In the genomic region with DNA sequence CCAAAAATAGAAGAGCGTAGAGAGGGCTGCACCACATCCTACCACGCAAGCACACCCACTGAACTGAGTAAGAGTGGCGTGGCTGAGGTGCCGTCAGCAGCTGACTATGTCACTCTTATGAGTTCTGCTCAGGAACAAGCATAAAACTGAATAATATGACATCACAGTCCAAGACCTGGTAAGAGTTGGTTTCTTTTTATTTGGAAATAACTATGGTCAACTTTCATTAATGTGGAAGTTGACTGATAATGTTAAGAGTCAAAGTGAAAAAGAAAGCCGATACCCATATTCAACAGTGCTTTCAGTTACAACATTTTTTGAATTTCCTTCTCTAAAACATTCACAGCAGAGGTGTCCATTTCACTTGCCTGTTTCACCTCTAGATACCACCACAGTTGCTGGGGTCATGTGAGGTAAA, we compare ENCODE assay signal across 9 cellular contexts.
A peak's percentile ranks its signal among the peaks of the same experiment; 100 is the strongest.
DNase-seq lines count a peak whose midpoint lies in the region; ATAC-seq lines count a peak whose summit lies in the region.
"Had no signal": no experiment of that assay in that cellular context is flagged by ENCODE, and none has a peak within 500 bp of the region (broad histone marks: within the 10 kb centered on the region; RNA-seq: fewer than 3 reads in every experiment).

No MANE protein-coding gene starts in this region.

- H3K4me3 ChIP-seq in duodenal mucosa (ENCODE audit: low read depth in 1 of 2, low read length in 2 of 2), result no peak overlapping the region
- H3K4me3 ChIP-seq: right atrium auricular region had no signal

- H3K27me3 ChIP-seq in duodenal mucosa (ENCODE audit: control insufficient read depth in 1 of 2, insufficient read depth in 2 of 2, low read length in 2 of 2), result no peaks in the 10 kb centered on the region
- H3K27me3 ChIP-seq: right atrium auricular region had no signal

- H3K4me1 ChIP-seq in duodenal mucosa (ENCODE audit: control insufficient read depth in 1 of 2, insufficient read depth in 2 of 2, low read length in 2 of 2), result no peaks in the 10 kb centered on the region
- H3K4me1 ChIP-seq: right atrium auricular region had no signal

- H3K9me3 ChIP-seq in duodenal mucosa (ENCODE audit: control insufficient read depth in 1 of 2, low read length in 2 of 2), result no peaks in the 10 kb centered on the region
- H3K9me3 ChIP-seq: right atrium auricular region had no signal

- ATAC-seq in GM18508 (IDR thresholded peaks at IDR 0.05; ENCODE audit: insufficient read depth, unreplicated experiment), result peak; percentile 55
- ATAC-seq in GM21360 (IDR thresholded peaks at IDR 0.05; ENCODE audit: unreplicated experiment), result peak; percentile 76
- peak; percentile 77 for ATAC-seq in HG03159 (IDR thresholded peaks at IDR 0.05; ENCODE audit: unreplicated experiment)

- H3K9ac ChIP-seq in duodenal mucosa (ENCODE audit: low read depth in 1 of 2, low read length in 2 of 2), result no peak overlapping the region

- H3K27ac ChIP-seq in duodenal mucosa (ENCODE audit: low read depth, low read length), result peak overlapping the region; percentile 3
- H3K27ac ChIP-seq: right atrium auricular region had no signal

- DNase-seq in OCI-M1 (lab: John Stamatoyannopoulos, UW) (no peak), hypothalamus (lab: John Stamatoyannopoulos, UW) (no peak), NCI-H1105 treated with DMSO at 0.1 percent for 48 hours (lab: John Stamatoyannopoulos, UW) (no peak), LoVo (ENCODE audit: low spot score) (no peak)

- H3K36me3 ChIP-seq in duodenal mucosa (ENCODE audit: control insufficient read depth in 1 of 2, insufficient read depth in 2 of 2, low read length in 2 of 2), result peaks cover 12 to 29% of the 10 kb centered on the region in 2 donors
